ENCODE assay signal across 17 cellular contexts in the genomic region with DNA sequence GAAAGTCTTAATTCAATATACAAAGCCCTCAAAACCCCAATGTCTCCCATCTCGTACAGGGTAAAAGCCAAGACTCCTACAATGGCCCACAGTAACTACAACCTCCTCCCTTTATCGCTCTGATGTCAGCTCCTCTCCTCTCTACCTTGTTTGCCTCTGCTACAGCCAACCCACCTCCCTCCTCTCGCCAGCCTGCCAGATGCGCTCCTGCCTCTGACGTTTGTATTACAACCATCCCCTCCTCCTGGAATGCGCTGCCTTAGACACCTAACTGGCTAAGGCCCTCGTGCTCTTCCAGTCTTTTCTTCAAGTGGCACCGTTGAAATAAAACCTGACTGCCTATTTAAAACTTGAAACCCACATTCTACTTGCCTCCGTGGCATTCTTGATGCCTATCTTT.
DNase-seq lines count a peak whose midpoint lies in the region; ATAC-seq and TF ChIP-seq lines count a peak whose summit lies in the region.
"Had no signal": no experiment of that assay in that cellular context is flagged by ENCODE, and none has a peak within 500 bp of the region (broad histone marks: within the 10 kb centered on the region; RNA-seq: fewer than 3 reads in every experiment).

No MANE protein-coding gene starts in this region.

- peak overlapping the region; percentile 69 for H3K27ac Mint-ChIP-seq in endodermal cell
- H3K27ac Mint-ChIP-seq: IgD-negative memory B cell had no signal

- no peak overlapping the region for H3K27ac ChIP-seq in endodermal cell (ENCODE audit: low read depth, low read length)
- H3K27ac ChIP-seq: A549, C4-2B had no signal

- H3K4me3 Mint-ChIP-seq in endodermal cell = no peak overlapping the region
- H3K4me3 Mint-ChIP-seq: IgD-negative memory B cell had no signal

- no peak for ATAC-seq in HG03108 (IDR thresholded peaks at IDR 0.05; ENCODE audit: unreplicated experiment)
- ATAC-seq in HG03280 (IDR thresholded peaks at IDR 0.05; ENCODE audit: unreplicated experiment) = no peak
- ATAC-seq: A549 had no signal

- H3K9me3 Mint-ChIP-seq in endodermal cell = peaks cover 10% of the 10 kb centered on the region

- no peak overlapping the region for H3K9ac ChIP-seq in endodermal cell (ENCODE audit: extremely low read depth, low read length, poor library complexity, severe bottlenecking)

- no peaks in the 10 kb centered on the region for H3K27me3 ChIP-seq in H7 (ENCODE audit: control insufficient read depth, insufficient read depth, low read length)
- no peaks in the 10 kb centered on the region for H3K27me3 ChIP-seq in endodermal cell (ENCODE audit: control insufficient read depth, insufficient read depth, low read length, poor library complexity, severe bottlenecking)

- WGBS in endodermal cell (ENCODE audit: insufficient coverage in 1 of 2, insufficient read length in 1 of 2), 2 experiments = 52 to 60% methylated on average over 9 of the region's 9 CpGs

- no peaks in the 10 kb centered on the region for H3K36me3 ChIP-seq in H7 (replicated peaks; ENCODE audit: control insufficient read depth, insufficient read depth, low read length)
- H3K36me3 ChIP-seq in endodermal cell (ENCODE audit: control insufficient read depth, insufficient read depth, low read length) = no peaks in the 10 kb centered on the region
- H3K36me3 ChIP-seq: HAP-1 had no signal

- no peak overlapping the region for H3K4me3 ChIP-seq in H7 (ENCODE audit: insufficient read depth, low read depth, low read length)
- no peak overlapping the region for H3K4me3 ChIP-seq in endodermal cell (ENCODE audit: low read length)
- H3K4me3 ChIP-seq: A549, HAP-1 had no signal

- peak; percentile 40 for DNase-seq in H7
- DNase-seq in NCI-H69 (lab: John Stamatoyannopoulos, UW) = peak; percentile 87
- peak; percentile 82 for DNase-seq in endodermal cell
- peak; percentile 68 for DNase-seq in left kidney (ENCODE audit: low read depth, low spot score)
- no peak for DNase-seq in middle frontal gyrus (ENCODE audit: extremely low spot score, low spot score)
- DNase-seq in cerebellum (ENCODE audit: low spot score) = no peak
- DNase-seq: EL, NCI-H1694, NCI-H446 treated with DMSO at 0.1 percent for 48 hours, NCI-H774, SIG-M5 had no signal

- TF ChIP-seq CTCF in endodermal cell (conservative IDR thresholded peaks at IDR 0.05) = no peak

- no peaks in the 10 kb centered on the region for H3K4me1 ChIP-seq in endodermal cell (ENCODE audit: control insufficient read depth, insufficient read depth, low read length)
- H3K4me1 ChIP-seq: A549, HAP-1 had no signal

- peaks cover 8% of the 10 kb centered on the region for H3K4me1 Mint-ChIP-seq in endodermal cell

- no peaks in the 10 kb centered on the region for H3K36me3 Mint-ChIP-seq in endodermal cell (ENCODE audit: low read depth)

- no peaks in the 10 kb centered on the region for H3K9me3 ChIP-seq in endodermal cell (ENCODE audit: control insufficient read depth, low read length)
- H3K9me3 ChIP-seq: A549, HAP-1 had no signal

- H3K27me3 Mint-ChIP-seq in endodermal cell (ENCODE audit: insufficient read depth) = no peaks in the 10 kb centered on the region

Comparison
In these comparisons a context has a peak if more than half of its experiments do, and no peak if none do; other contexts are left out.
1. DNase-seq: peak in H7 (single experiment), NCI-H69 (single experiment), endodermal cell (single experiment) and left kidney (single experiment); none in middle frontal gyrus (single experiment) and cerebellum (single experiment).